ENCODE assay signal across 11 cellular contexts in the genomic region with DNA sequence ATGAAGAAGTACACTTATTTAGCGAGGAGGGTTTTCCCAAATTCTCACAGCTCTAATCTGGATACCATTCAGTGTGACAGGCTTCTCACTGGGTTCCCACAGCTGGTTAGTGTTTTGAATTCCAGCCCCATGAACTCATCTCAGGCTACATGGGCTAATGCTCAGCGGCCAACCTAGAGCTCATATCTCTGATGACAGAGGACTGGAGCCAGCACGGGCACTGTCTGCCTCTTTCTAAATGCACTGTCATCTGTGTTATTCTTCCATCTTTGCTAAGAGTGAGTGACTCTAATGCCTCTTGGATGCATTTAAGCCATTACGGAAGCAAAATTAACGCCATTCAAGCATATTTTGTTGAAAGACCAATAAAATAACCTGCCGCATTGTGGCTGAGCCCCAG.
DNase-seq lines count a peak whose midpoint lies in the region; ATAC-seq and TF ChIP-seq lines count a peak whose summit lies in the region.
"Had no signal": no experiment of that assay in that cellular context is flagged by ENCODE, and none has a peak within 500 bp of the region (broad histone marks: within the 10 kb centered on the region; RNA-seq: fewer than 3 reads in every experiment).

No MANE protein-coding gene starts in this region.

- DNase-seq in AG08395 (ENCODE audit: low spot score), result peak; percentile 91
- DNase-seq in Panc1 (ENCODE audit: low read depth, low spot score), result peak; percentile 53
- peak; percentile 61 for DNase-seq in fibroblast of mammary gland (ENCODE audit: low read depth)
- peak; percentile 28 for DNase-seq in mucosa of gallbladder (ENCODE audit: low spot score)
- DNase-seq in activated CD8-positive, alpha-beta T cell treated with anti-CD3 and anti-CD28 coated beads for 36 hours, result no peak
- DNase-seq in head of caudate nucleus, result no peak
- DNase-seq in Calu3, result no peak
- DNase-seq: activated effector memory CD4-positive, alpha-beta T cell treated with anti-CD3 and anti-CD28 coated beads, Interleukin-2, amount 50 U/mL, for 16 hours; CD8-positive, alpha-beta memory T cell; stimulated activated CD4-positive, alpha-beta T cell treated with anti-CD3 and anti-CD28 coated beads, Interleukin-2, amount 100 ng/mL, for 48 hours had no signal

- no peak overlapping the region for H3K4me3 ChIP-seq in Panc1 (ENCODE audit: low read depth in 2 of 2, low read length in 2 of 2)
- H3K4me3 ChIP-seq in fibroblast of mammary gland (ENCODE audit: control insufficient read depth, low read depth, low read length), result no peak overlapping the region

- no peaks in the 10 kb centered on the region for H3K36me3 ChIP-seq in Panc1 (ENCODE audit: control insufficient read depth, insufficient read depth, low read length)

- H3K9me3 ChIP-seq in Panc1 (ENCODE audit: control insufficient read depth, insufficient read depth, low read depth, low read length), result no peaks in the 10 kb centered on the region

- H3K27me3 ChIP-seq in Panc1 (ENCODE audit: control insufficient read depth, insufficient read depth, low read length), result no peaks in the 10 kb centered on the region

- POLR2A ChIA-PET in Panc1 (lab: Charles Lee), result interaction anchor here (0.7 kb wide), 1 partner anchor 558 kb away, joined by 3 read pairs; no protein-coding TSS in a partner anchor
- POLR2A ChIA-PET in activated CD8-positive, alpha-beta T cell treated with anti-CD3 and anti-CD28 coated beads for 36 hours (lab: Charles Lee), result no interaction called here

- CTCF ChIA-PET in Panc1 (lab: Charles Lee) (no interaction called here), Calu3 (lab: Charles Lee) (interaction anchor here (0.7 kb wide), 1 partner anchor 223 kb away, joined by 3 read pairs; no protein-coding TSS in a partner anchor)
- CTCF ChIA-PET in activated CD8-positive, alpha-beta T cell treated with anti-CD3 and anti-CD28 coated beads for 36 hours (lab: Charles Lee), result no interaction called here

- no peak overlapping the region for H3K27ac Mint-ChIP-seq in activated CD8-positive, alpha-beta T cell treated with anti-CD3 and anti-CD28 coated beads for 36 hours
- no peak overlapping the region for H3K27ac Mint-ChIP-seq in Calu3 (ENCODE audit: unreplicated experiment)
- H3K27ac Mint-ChIP-seq: CD8-positive, alpha-beta memory T cell had no signal

- no peaks in the 10 kb centered on the region for H3K27me3 Mint-ChIP-seq in activated CD8-positive, alpha-beta T cell treated with anti-CD3 and anti-CD28 coated beads for 36 hours
- H3K27me3 Mint-ChIP-seq in Calu3 (ENCODE audit: unreplicated experiment), result no peaks in the 10 kb centered on the region
- H3K27me3 Mint-ChIP-seq: CD8-positive, alpha-beta memory T cell had no signal

- intact Hi-C loops in Panc1 (cut with micrococcal nuclease; ENCODE audit: unreplicated experiment) (no loop called here), head of caudate nucleus (cut with DNase I) (no loop called here), Calu3 (cut with micrococcal nuclease; ENCODE audit: unreplicated experiment) (no loop called here)
- intact Hi-C loops in activated CD8-positive, alpha-beta T cell treated with anti-CD3 and anti-CD28 coated beads for 36 hours (cut with micrococcal nuclease), result no loop called here

- no peaks in the 10 kb centered on the region for H3K9me3 Mint-ChIP-seq in activated CD8-positive, alpha-beta T cell treated with anti-CD3 and anti-CD28 coated beads for 36 hours
- H3K9me3 Mint-ChIP-seq in Calu3 (ENCODE audit: low read depth, unreplicated experiment), result no peaks in the 10 kb centered on the region
- H3K9me3 Mint-ChIP-seq: CD8-positive, alpha-beta memory T cell had no signal

- H3K4me1 ChIP-seq in Panc1 (ENCODE audit: control insufficient read depth, insufficient read depth, low read length), result no peaks in the 10 kb centered on the region

- no peak overlapping the region for H3K27ac ChIP-seq in Panc1 (ENCODE audit: low read length)

- no peak overlapping the region for H3K4me3 Mint-ChIP-seq in activated CD8-positive, alpha-beta T cell treated with anti-CD3 and anti-CD28 coated beads for 36 hours
- H3K4me3 Mint-ChIP-seq in Calu3 (ENCODE audit: low read depth, unreplicated experiment), result no peak overlapping the region
- H3K4me3 Mint-ChIP-seq: CD8-positive, alpha-beta memory T cell had no signal

- no peaks in the 10 kb centered on the region for H3K4me1 Mint-ChIP-seq in activated CD8-positive, alpha-beta T cell treated with anti-CD3 and anti-CD28 coated beads for 36 hours (ENCODE audit: low read depth)
- peaks cover 4% of the 10 kb centered on the region for H3K4me1 Mint-ChIP-seq in Calu3 (ENCODE audit: low read depth, unreplicated experiment)
- H3K4me1 Mint-ChIP-seq: CD8-positive, alpha-beta memory T cell had no signal

- in situ Hi-C loops in Panc1 (cut with HindIII; ENCODE audit: low pct_unique_long_range_greater_than_20kb, low sequenced_read_pairs), result no loop called here

- no peak for TF ChIP-seq CTCF in Panc1 (IDR thresholded peaks at IDR 0.05)
- TF ChIP-seq CTCF in fibroblast of mammary gland (conservative IDR thresholded peaks at IDR 0.05; ENCODE audit: control insufficient read depth, insufficient read depth, low read depth, low read length), result no peak
- no peak for TF ChIP-seq CTCF in activated CD8-positive, alpha-beta T cell treated with anti-CD3 and anti-CD28 coated beads for 36 hours (IDR thresholded peaks at IDR 0.05)
- no peak for TF ChIP-seq CTCF in Calu3 (IDR thresholded peaks at IDR 0.05; ENCODE audit: unreplicated experiment)

- H3K36me3 Mint-ChIP-seq in activated CD8-positive, alpha-beta T cell treated with anti-CD3 and anti-CD28 coated beads for 36 hours (ENCODE audit: low read depth), result no peaks in the 10 kb centered on the region
- no peaks in the 10 kb centered on the region for H3K36me3 Mint-ChIP-seq in Calu3 (ENCODE audit: insufficient read depth, unreplicated experiment)
- H3K36me3 Mint-ChIP-seq: CD8-positive, alpha-beta memory T cell had no signal

- ATAC-seq in Panc1, result peak; percentile 71
- ATAC-seq in activated CD8-positive, alpha-beta T cell treated with anti-CD3 and anti-CD28 coated beads for 36 hours, result no peak
- no peak for ATAC-seq in HG03571 (IDR thresholded peaks at IDR 0.05; ENCODE audit: unreplicated experiment)

- BruUV-seq in Panc1 (replicated peaks; lab: Mats Ljungman, UMichigan) (no TSS peak), Calu3 (replicated peaks; lab: Mats Ljungman, UMichigan) (no TSS peak)

Comparison
In these comparisons a context has a peak if more than half of its experiments do, and no peak if none do; other contexts are left out.
1. DNase-seq: peak in AG08395 (single experiment), Panc1 (single experiment), fibroblast of mammary gland (single experiment) and mucosa of gallbladder (single experiment); none in activated CD8-positive, alpha-beta T cell treated with anti-CD3 and anti-CD28 coated beads for 36 hours (single experiment), head of caudate nucleus (0 of 42) and Calu3 (single experiment).